7 cellular contexts compared by ENCODE assay signal in the genomic region with DNA sequence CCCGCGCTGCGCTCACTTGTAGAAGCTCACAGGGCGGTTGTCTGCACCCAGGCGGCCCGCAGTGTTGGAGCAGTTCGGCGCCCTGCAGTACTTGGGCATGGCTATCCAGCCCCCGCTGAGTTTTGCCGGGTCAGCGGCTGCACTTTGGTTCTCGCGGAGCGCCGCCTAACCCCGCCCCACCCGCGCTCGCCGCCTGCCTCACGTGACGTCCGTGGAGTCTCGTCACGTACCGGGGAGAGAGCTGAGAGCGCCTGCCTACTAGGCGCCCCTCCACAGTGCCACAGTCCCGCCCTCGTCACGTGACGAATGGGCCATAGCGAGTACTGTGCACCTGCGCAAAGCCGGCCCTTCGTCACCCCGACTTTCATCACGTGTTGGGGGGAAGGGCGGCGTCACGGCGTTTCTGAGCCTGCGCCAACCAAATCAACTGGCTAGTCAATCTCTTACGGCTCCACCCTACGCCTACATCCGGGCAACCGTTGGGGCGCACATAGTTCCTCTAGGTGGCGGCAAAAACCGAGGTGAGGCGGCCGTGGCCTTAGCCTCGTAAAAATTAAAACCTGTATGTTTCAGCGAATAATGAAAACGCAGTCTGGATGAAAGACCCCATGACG.
DNase-seq lines count a peak whose midpoint lies in the region; ATAC-seq, FAIRE-seq and TF ChIP-seq lines count a peak whose summit lies in the region.

A gene with protein sequence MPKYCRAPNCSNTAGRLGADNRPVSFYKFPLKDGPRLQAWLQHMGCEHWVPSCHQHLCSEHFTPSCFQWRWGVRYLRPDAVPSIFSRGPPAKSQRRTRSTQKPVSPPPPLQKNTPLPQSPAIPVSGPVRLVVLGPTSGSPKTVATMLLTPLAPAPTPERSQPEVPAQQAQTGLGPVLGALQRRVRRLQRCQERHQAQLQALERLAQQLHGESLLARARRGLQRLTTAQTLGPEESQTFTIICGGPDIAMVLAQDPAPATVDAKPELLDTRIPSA (minus strand): TSS at position 167 of the 614 bp plus-strand sequence. CDS start 68 bp downstream, at position 99.

- ATAC-seq in HG02981 (IDR thresholded peaks at IDR 0.05; ENCODE audit: unreplicated experiment): peak; percentile 75

- DNase-seq in GM18507 (ENCODE audit: extremely low spot score, insufficient read length, low read depth) (peak; percentile 98), NCI-H2029 (lab: John Stamatoyannopoulos, UW) (peak; percentile 98), T1000 (lab: John Stamatoyannopoulos, UW) (peak; percentile 99), astrocyte of the spinal cord (ENCODE audit: low read depth, low spot score) (peak; percentile 100), hypothalamus (lab: John Stamatoyannopoulos, UW) (peak; percentile 95 to 100 (median 99)), retinal pigment epithelial cell (ENCODE audit: low read depth) (peak; percentile 96)

- TF ChIP-seq CTCF in astrocyte of the spinal cord (IDR thresholded peaks at IDR 0.05; ENCODE audit: low read depth, low read length) (peak; percentile 55), retinal pigment epithelial cell (conservative IDR thresholded peaks at IDR 0.05; ENCODE audit: low read depth, low read length) (peak; percentile 51)

- peak; percentile 98 for FAIRE-seq in GM18507 (lab: Jason Lieb, UNC)

- H3K4me3 ChIP-seq in astrocyte of the spinal cord (ENCODE audit: low read depth, low read length) (peak within 1 kb of the TSS; percentile 85), retinal pigment epithelial cell (ENCODE audit: low read length) (peak within 1 kb of the TSS; percentile 66)

- in situ Hi-C loops in astrocyte of the spinal cord (cut with HindIII; ENCODE audit: low sequenced_read_pairs): no loop called here

Comparison
In these comparisons a context has a peak if more than half of its experiments do, and no peak if none do; other contexts are left out.
1. Peak in every context shown above with its lines: DNase-seq, ATAC-seq and H3K4me3 ChIP-seq.